8 cellular contexts compared by ENCODE assay signal in genomic region chr12:67067453-67068203, GRCh38.
DNase-seq lines count a peak whose midpoint lies in the region; ATAC-seq, FAIRE-seq and TF ChIP-seq lines count a peak whose summit lies in the region.

No MANE protein-coding gene starts in this region.

- peak overlapping the region; percentile 94 for H3K4me2 ChIP-seq in neural cell (ENCODE audit: low read length)

- H3F3A ChIP-seq in neural cell (ENCODE audit: insufficient read depth, low read length, poor library complexity, severe bottlenecking): no peaks in the 10 kb centered on the region

- no peak for ATAC-seq in GM21717 (IDR thresholded peaks at IDR 0.05; ENCODE audit: unreplicated experiment)
- no peak for ATAC-seq in GM19023 (IDR thresholded peaks at IDR 0.05; ENCODE audit: unreplicated experiment)

- H3K27me3 ChIP-seq in dorsolateral prefrontal cortex (peaks cover 0 to 45% (median 0%) of the 10 kb centered on the region in 45 donors), neural cell (ENCODE audit: insufficient read depth, low read depth, low read length) (no peaks in the 10 kb centered on the region)

- TF ChIP-seq CTCF in dorsolateral prefrontal cortex (IDR thresholded peaks at IDR 0.05 in 54 of 56, conservative IDR thresholded peaks at IDR 0.05 in 2 of 56; ENCODE audit: low read depth in 1 of 56, partially characterized antibody in 56 of 56): no peak
- peak; percentile 68 for TF ChIP-seq CTCF in neural cell (IDR thresholded peaks at IDR 0.05; ENCODE audit: poor library complexity, severe bottlenecking)

- intact Hi-C loops in dorsolateral prefrontal cortex (cut with DNase I): no loop called here

- no peaks in the 10 kb centered on the region for H3K9me2 ChIP-seq in neural cell (ENCODE audit: insufficient read depth, low read length)

- H2AFZ ChIP-seq in neural cell (ENCODE audit: low read depth, low read length): no peak overlapping the region

- H3K9me3 ChIP-seq in neural cell (ENCODE audit: low read length): no peaks in the 10 kb centered on the region

- peak overlapping the region; percentile 78 for H3K9ac ChIP-seq in neural cell (ENCODE audit: low read length)

- FAIRE-seq in RCC 7860 (lab: Jason Lieb, UNC): no peak

- no peaks in the 10 kb centered on the region for H4K20me1 ChIP-seq in neural cell (ENCODE audit: insufficient read depth)

- peaks cover 34% of the 10 kb centered on the region for H3K79me2 ChIP-seq in neural cell (replicated peaks; ENCODE audit: insufficient read depth, low read length)

- in situ Hi-C loops in G401 (cut with HindIII; ENCODE audit: low sequenced_read_pairs): no loop called here

- TF ChIP-seq EP300 in neural cell (conservative IDR thresholded peaks at IDR 0.05; ENCODE audit: poor library complexity, severe bottlenecking): no peak

- DNase-seq in DMS153 treated with DMSO at 0.1 percent for 48 hours (lab: John Stamatoyannopoulos, UW; ENCODE audit: unreplicated experiment) (peak; percentile 57), NCI-H345 (lab: John Stamatoyannopoulos, UW) (peak; percentile 51), dorsolateral prefrontal cortex (no peak), RCC 7860 (ENCODE audit: low spot score) (no peak), G401 (ENCODE audit: low spot score) (no peak)

- H3K27ac ChIP-seq in dorsolateral prefrontal cortex: peak overlapping the region in 1 of 59 donors; percentile 18
- peak overlapping the region; percentile 1 for H3K27ac ChIP-seq in neural cell (ENCODE audit: low read length)

- peak; percentile 79 for TF ChIP-seq RAD21 in neural cell (conservative IDR thresholded peaks at IDR 0.05)

- no peaks in the 10 kb centered on the region for H3K36me3 ChIP-seq in neural cell (ENCODE audit: insufficient read depth, low read length)

- H3K4me3 ChIP-seq in dorsolateral prefrontal cortex (peak overlapping the region in 56 of 59 donors; percentile 38 to 75 (median 60)), neural cell (ENCODE audit: low read length) (peak overlapping the region; percentile 79)

TF ChIP-seq in neural cell, 6 proteins besides CTCF, POLR2A, EP300 and RAD21:
- peak; percentile 75 for TF ChIP-seq SMC3 (conservative IDR thresholded peaks at IDR 0.05; ENCODE audit: poor library complexity)
- TF ChIP-seq EZH2 (IDR thresholded peaks at IDR 0.05; ENCODE audit: borderline replicate concordance, insufficient read depth, low read length, poor library complexity, severe bottlenecking): no peak

Comparison
In these comparisons a context has a peak if more than half of its experiments do, and no peak if none do; other contexts are left out.
1. DNase-seq: peak in DMS153 treated with DMSO at 0.1 percent for 48 hours (single experiment) and NCI-H345 (single experiment); none in dorsolateral prefrontal cortex (0 of 10), RCC 7860 (single experiment) and G401 (single experiment).